8 cellular contexts compared by ENCODE assay signal in genomic region chr17:58338907-58339774, GRCh38. TPM values are rescaled to one million over a fixed set of nuclear protein-coding genes. Genes with fewer than 3 reads are reported as not detected.
DNase-seq lines count a peak whose midpoint lies in the region; TF ChIP-seq lines count a peak whose summit lies in the region.

No MANE protein-coding gene starts in this region.

- peak; percentile 78 for DNase-seq in CD14-positive monocyte (ENCODE audit: low spot score)
- DNase-seq in H7 = peak; percentile 83
- peak; percentile 72 for DNase-seq in NOMO-1 treated with dmso at 0.1 percent for 144 hours (lab: John Stamatoyannopoulos, UW; ENCODE audit: unreplicated experiment)
- DNase-seq in activated naive CD4-positive, alpha-beta T cell treated with anti-CD3 and anti-CD28 coated beads, Interleukin-2, amount 50 U/mL, for 16 hours = peak; percentile 37
- DNase-seq in stimulated activated CD4-positive, alpha-beta T cell treated with anti-CD3 and anti-CD28 coated beads, Interleukin-1b, Interleukin-23, amount 100 ng/mL, for 48 hours = peak; percentile 87
- no peak for DNase-seq in NCI-H2196 (lab: John Stamatoyannopoulos, UW; ENCODE audit: unreplicated experiment)
- no peak for DNase-seq in NCI-H1436 treated with DMSO at 0.1 percent for 48 hours (lab: John Stamatoyannopoulos, UW)

- H3K27me3 Mint-ChIP-seq in CD14-positive monocyte (ENCODE audit: low read depth in 3 of 3) = peaks cover 0 to 2% (median 0%) of the 10 kb centered on the region in 3 donors

- no peak for TF ChIP-seq CTCF in CD14-positive monocyte (IDR thresholded peaks at IDR 0.05)

- peak overlapping the region; percentile 90 to 100 for H3K4me3 Mint-ChIP-seq in CD14-positive monocyte

- H3K36me3 Mint-ChIP-seq in CD14-positive monocyte = peaks cover 6 to 16% of the 10 kb centered on the region in 2 donors

- H3K36me3 ChIP-seq in H7 (replicated peaks; ENCODE audit: control insufficient read depth, insufficient read depth, low read length) = no peaks in the 10 kb centered on the region
- H3K36me3 ChIP-seq in iPS-15b (ENCODE audit: control insufficient read depth, insufficient read depth, low read length) = peaks cover 3% of the 10 kb centered on the region

- peak overlapping the region; percentile 99 to 100 (median 99) for H3K27ac Mint-ChIP-seq in CD14-positive monocyte

- H3K4me3 ChIP-seq in H7 (ENCODE audit: insufficient read depth, low read depth, low read length) (no peak overlapping the region), iPS-15b (ENCODE audit: low read depth, low read length) (peak overlapping the region; percentile 43)

- H3K4me1 Mint-ChIP-seq in CD14-positive monocyte = peaks cover 89% of the 10 kb centered on the region

- H3K9me3 ChIP-seq in iPS-15b (ENCODE audit: control insufficient read depth, insufficient read depth, low read length) = no peaks in the 10 kb centered on the region

- H3K27me3 ChIP-seq in H7 (ENCODE audit: control insufficient read depth, insufficient read depth, low read length) = no peaks in the 10 kb centered on the region
- H3K27me3 ChIP-seq in iPS-15b (ENCODE audit: control insufficient read depth, insufficient read depth, low read length) = no peaks in the 10 kb centered on the region

- intact Hi-C loops in CD14-positive monocyte (cut with micrococcal nuclease) = loop anchor here in 1 of 2 donors (2.0 to 10.0 kb wide), 2 partner anchors 14 to 176 kb away; partner anchors contain the start of genes MTMR4 and SUPT4H1

- H3K4me1 ChIP-seq in iPS-15b (ENCODE audit: control insufficient read depth, insufficient read depth, low read length) = peaks cover 26% of the 10 kb centered on the region

- H3K9ac ChIP-seq in iPS-15b (ENCODE audit: low read depth, low read length) = peak overlapping the region; percentile 70

- H3K9me3 Mint-ChIP-seq in CD14-positive monocyte = no peaks in the 10 kb centered on the region

RNA-seq across cellular contexts. Expression of gene TSPOAP1, which starts 10.5 kb away (rescaled TPM):
- under 1 TPM; 0.10 to 0.18 TPM for polyA plus RNA-seq in CD14-positive monocyte
- 4.2 and 11.6 TPM in 2 replicates for total RNA-seq in H7 (2014; rRNA removed; shearing (Covaris generic))

RNA-seq across cellular contexts. Expression of gene SUPT4H1, which starts 12.9 kb away (rescaled TPM):
- 100 to 1,000 TPM; 241 to 251 TPM for polyA plus RNA-seq in CD14-positive monocyte
- total RNA-seq in H7 (2014; rRNA removed; shearing (Covaris generic)) = 88.8 and 91.6 TPM in 2 replicates

RNA-seq across cellular contexts. Expression of gene MPO, which starts 58.4 kb away (rescaled TPM):
- polyA plus RNA-seq in CD14-positive monocyte = 1 to 10 TPM; 4.2 to 7.5 TPM
- not detected in 2 replicates for total RNA-seq in H7 (2014; rRNA removed; shearing (Covaris generic))

Comparison
In these comparisons a context has a peak if more than half of its experiments do, and no peak if none do; other contexts are left out.
1. DNase-seq: peak in CD14-positive monocyte (single experiment), H7 (single experiment), NOMO-1 treated with dmso at 0.1 percent for 144 hours (single experiment), activated naive CD4-positive, alpha-beta T cell treated with anti-CD3 and anti-CD28 coated beads, Interleukin-2, amount 50 U/mL, for 16 hours (single experiment) and stimulated activated CD4-positive, alpha-beta T cell treated with anti-CD3 and anti-CD28 coated beads, Interleukin-1b, Interleukin-23, amount 100 ng/mL, for 48 hours (single experiment); none in NCI-H2196 (single experiment) and NCI-H1436 treated with DMSO at 0.1 percent for 48 hours (single experiment).